ENCODE assay signal across 15 cellular contexts in the genomic region with DNA sequence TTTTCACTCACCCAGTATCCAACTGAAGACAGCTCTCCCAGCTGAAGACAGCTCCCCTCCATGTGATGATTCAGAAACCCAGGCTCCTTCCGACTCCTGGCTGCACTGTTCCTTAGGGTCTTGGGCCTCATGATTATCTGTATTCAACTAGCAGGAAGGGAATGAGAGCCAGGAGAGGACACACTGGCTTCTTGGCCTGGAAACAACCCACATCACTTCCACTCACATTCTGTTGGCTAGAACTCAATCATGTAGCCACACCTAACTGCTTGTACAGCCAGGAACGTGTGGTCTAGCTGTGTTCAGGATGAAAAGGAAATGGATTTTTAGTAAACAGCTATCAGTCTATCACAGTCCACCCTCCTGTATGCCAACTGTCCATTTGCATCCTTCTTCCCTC. TPM values are rescaled to one million over a fixed set of nuclear protein-coding genes. Genes with fewer than 3 reads are reported as not detected.
DNase-seq lines count a peak whose midpoint lies in the region; ATAC-seq and TF ChIP-seq lines count a peak whose summit lies in the region.
"Had no signal": no experiment of that assay in that cellular context is flagged by ENCODE, and none has a peak within 500 bp of the region (broad histone marks: within the 10 kb centered on the region; RNA-seq: fewer than 3 reads in every experiment).

No MANE protein-coding gene starts in this region.

- TF ChIP-seq CTCF in RWPE2 (IDR thresholded peaks at IDR 0.05; ENCODE audit: poor library complexity, severe bottlenecking) (no peak), choroid plexus epithelial cell (conservative IDR thresholded peaks at IDR 0.05; ENCODE audit: low read depth, low read length) (no peak)

- intact Hi-C loops in right cardiac atrium (cut with DNase I) (loop anchor here in 1 of 4 donors (10.0 kb wide), 1 partner anchor 69 kb away; no protein-coding TSS in a partner anchor), sciatic nerve (cut with DNase I) (no loop called here)
- intact Hi-C loops in CD4-positive, alpha-beta memory T cell (cut with micrococcal nuclease) = no loop called here

- H3K27ac ChIP-seq in RWPE2 (ENCODE audit: poor library complexity, severe bottlenecking) (no peak overlapping the region), right cardiac atrium (ENCODE audit: low read length) (no peak overlapping the region)
- H3K27ac ChIP-seq in CD4-positive, alpha-beta memory T cell (ENCODE audit: low read depth, low read length) = no peak overlapping the region

- H3K4me3 Mint-ChIP-seq in CD4-positive, alpha-beta memory T cell = no peak overlapping the region
- H3K4me3 Mint-ChIP-seq: CD4-positive, CD25-positive, alpha-beta regulatory T cell; IgD-negative memory B cell had no signal

- H3K9me3 ChIP-seq in RWPE2 (ENCODE audit: severe bottlenecking) (no peaks in the 10 kb centered on the region), right cardiac atrium (ENCODE audit: control insufficient read depth, low read length) (no peaks in the 10 kb centered on the region)
- H3K9me3 ChIP-seq in CD4-positive, alpha-beta memory T cell (ENCODE audit: control insufficient read depth in 1 of 2, low read length in 2 of 2) = no peaks in the 10 kb centered on the region

- no peaks in the 10 kb centered on the region for H3K36me3 Mint-ChIP-seq in CD4-positive, alpha-beta memory T cell
- H3K36me3 Mint-ChIP-seq: CD4-positive, CD25-positive, alpha-beta regulatory T cell had no signal

- CTCF ChIA-PET in CD4-positive, alpha-beta memory T cell (lab: Charles Lee; ENCODE audit: partially characterized antibody) = interaction anchor here (0.6 to 2.2 kb wide), 4 partner anchors 13 to 81 kb away, joined by 3 to 11 read pairs (median 4); no protein-coding TSS in a partner anchor

- no peaks in the 10 kb centered on the region for H3K9me3 Mint-ChIP-seq in CD4-positive, alpha-beta memory T cell
- H3K9me3 Mint-ChIP-seq: IgD-negative memory B cell had no signal

- ATAC-seq in RWPE2 (ENCODE audit: low read depth) (0 out of 3 replicates have a peak, but pooled peaks have one; percentile 27), right cardiac atrium (peak; percentile 43 to 70), sciatic nerve (peak; percentile 73), GM18517 (IDR thresholded peaks at IDR 0.05; ENCODE audit: unreplicated experiment) (no peak)
- ATAC-seq: GM12878 had no signal

- H3K4me3 ChIP-seq in RWPE2 (ENCODE audit: severe bottlenecking) (no peak overlapping the region), choroid plexus epithelial cell (ENCODE audit: low read depth, low read length) (no peak overlapping the region), right cardiac atrium (ENCODE audit: low read length) (no peak overlapping the region)
- no peak overlapping the region for H3K4me3 ChIP-seq in CD4-positive, alpha-beta memory T cell (ENCODE audit: low read length in 2 of 2)
- H3K4me3 ChIP-seq: GM12878 had no signal

- H3K27ac Mint-ChIP-seq in CD4-positive, alpha-beta memory T cell = no peak overlapping the region
- H3K27ac Mint-ChIP-seq: CD4-positive, CD25-positive, alpha-beta regulatory T cell had no signal

- 28% methylated on average over 2 of the region's 2 CpGs for WGBS in right cardiac atrium

- no peaks in the 10 kb centered on the region for H3K27me3 Mint-ChIP-seq in CD4-positive, alpha-beta memory T cell
- H3K27me3 Mint-ChIP-seq: CD4-positive, CD25-positive, alpha-beta regulatory T cell had no signal

- POLR2A ChIA-PET in CD4-positive, alpha-beta memory T cell (lab: Charles Lee; ENCODE audit: partially characterized antibody) = no interaction called here

- no peaks in the 10 kb centered on the region for H3K4me1 ChIP-seq in RWPE2 (ENCODE audit: insufficient read depth, poor library complexity, severe bottlenecking)
- no peaks in the 10 kb centered on the region for H3K4me1 ChIP-seq in right cardiac atrium (ENCODE audit: control insufficient read depth, insufficient read depth, low read length)
- H3K4me1 ChIP-seq in CD4-positive, alpha-beta memory T cell (ENCODE audit: insufficient read depth, low read length) = no peaks in the 10 kb centered on the region

- DNase-seq in RWPE2 (ENCODE audit: low spot score) = no peak
- peak; percentile 51 for DNase-seq in choroid plexus epithelial cell (ENCODE audit: low read depth)
- no peak for DNase-seq in right cardiac atrium
- no peak for DNase-seq in sciatic nerve (ENCODE audit: low spot score)
- no peak for DNase-seq in CD4-positive, alpha-beta memory T cell
- DNase-seq in activated naive CD4-positive, alpha-beta T cell treated with anti-CD3 and anti-CD28 coated beads, Interleukin-2, amount 50 U/mL, for 16 hours = no peak
- DNase-seq: ACHN; Calu3; CD4-positive, CD25-positive, alpha-beta regulatory T cell; HCEC 1CT; NCI-H1930; NCI-H524 had no signal

- H3K27me3 ChIP-seq in RWPE2 (ENCODE audit: insufficient read depth, poor library complexity, severe bottlenecking) = no peaks in the 10 kb centered on the region
- no peaks in the 10 kb centered on the region for H3K27me3 ChIP-seq in right cardiac atrium (ENCODE audit: control insufficient read depth, insufficient read depth)
- no peaks in the 10 kb centered on the region for H3K27me3 ChIP-seq in CD4-positive, alpha-beta memory T cell (ENCODE audit: insufficient read depth, low read length)

- H3K4me1 Mint-ChIP-seq in CD4-positive, alpha-beta memory T cell = peaks cover 0 to 4% (median under 1%) of the 10 kb centered on the region in 4 donors

- H3K36me3 ChIP-seq in RWPE2 (ENCODE audit: low read depth) = no peaks in the 10 kb centered on the region
- H3K36me3 ChIP-seq in CD4-positive, alpha-beta memory T cell (ENCODE audit: insufficient read depth, low read length) = no peaks in the 10 kb centered on the region

RNA-seq across cellular contexts. Expression of a gene that starts 30.4 kb away (rescaled TPM):
- total RNA-seq in right cardiac atrium (10 to 100 TPM; 36.9 to 47.4 (median 39.1) TPM), sciatic nerve (60.6 TPM)
- polyA plus RNA-seq in right cardiac atrium = 20.7 TPM
- total RNA-seq in CD4-positive, alpha-beta memory T cell = 10 to 100 TPM; 59.0 to 63.3 TPM
- 10 to 100 TPM; 24.7 to 40.0 TPM for polyA plus RNA-seq in CD4-positive, alpha-beta memory T cell

RNA-seq across cellular contexts. Expression of a gene that starts 54.0 kb away (rescaled TPM):
- total RNA-seq in right cardiac atrium (100 to 1,000 TPM; 113 to 146 (median 124) TPM), sciatic nerve (321 TPM)
- 47.4 TPM for polyA plus RNA-seq in right cardiac atrium
- total RNA-seq in CD4-positive, alpha-beta memory T cell = 100 to 1,000 TPM; 365 to 374 TPM
- polyA plus RNA-seq in CD4-positive, alpha-beta memory T cell = 100 to 1,000 TPM; 525 to 613 TPM
